16 cellular contexts compared by ENCODE assay signal in the genomic region with DNA sequence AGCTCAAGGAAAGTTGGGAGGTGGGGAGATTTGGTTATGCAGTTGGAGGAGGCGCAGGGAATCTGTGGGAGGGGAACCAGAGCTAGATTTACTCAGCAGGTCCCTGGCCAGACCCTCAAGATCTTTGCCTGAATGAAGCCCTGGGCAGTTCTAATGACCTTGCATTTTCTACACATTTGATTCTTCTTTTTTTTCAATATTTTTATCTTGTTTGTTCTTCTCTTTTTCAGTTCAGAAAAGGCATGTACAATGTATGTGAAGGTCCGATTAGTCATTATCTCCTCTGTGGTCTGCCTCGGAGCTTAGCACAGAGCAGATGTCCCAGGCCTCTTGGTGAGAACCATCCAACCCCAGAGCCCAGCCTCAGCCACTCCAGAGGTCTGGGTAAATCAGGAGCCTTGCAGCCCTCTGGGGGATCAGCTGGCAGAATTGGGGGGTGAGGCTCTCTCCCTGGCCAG. TPM values are rescaled to one million over a fixed set of nuclear protein-coding genes. Genes with fewer than 3 reads are reported as not detected.
A peak's percentile ranks its signal among the peaks of the same experiment; 100 is the strongest.
DNase-seq lines count a peak whose midpoint lies in the region; ATAC-seq and TF ChIP-seq lines count a peak whose summit lies in the region.
"Had no signal": no experiment of that assay in that cellular context is flagged by ENCODE, and none has a peak within 500 bp of the region (broad histone marks: within the 10 kb centered on the region; RNA-seq: fewer than 3 reads in every experiment).

No MANE protein-coding gene starts in this region.

- WGBS in esophagus muscularis mucosa: 82% methylated on average over 3 of the region's 3 CpGs

- H3K4me3 Mint-ChIP-seq in nephron progenitor cell: peak overlapping the region; percentile 56
- H3K4me3 Mint-ChIP-seq: central memory CD8-positive, alpha-beta T cell had no signal

- H3K27me3 ChIP-seq in left ventricle myocardium inferior (ENCODE audit: low read depth): no peaks in the 10 kb centered on the region
- no peaks in the 10 kb centered on the region for H3K27me3 ChIP-seq in esophagus muscularis mucosa
- H3K27me3 ChIP-seq in upper lobe of right lung: no peaks in the 10 kb centered on the region

- H3K36me3 ChIP-seq in left ventricle myocardium inferior (no peaks in the 10 kb centered on the region), esophagus muscularis mucosa (no peaks in the 10 kb centered on the region), upper lobe of right lung (no peaks in the 10 kb centered on the region)

- H3K4me1 Mint-ChIP-seq in nephron progenitor cell: peaks cover 95% of the 10 kb centered on the region
- H3K4me1 Mint-ChIP-seq: central memory CD8-positive, alpha-beta T cell had no signal

- intact Hi-C loops in left ventricle myocardium inferior (cut with micrococcal nuclease) (no loop called here), Right ventricle myocardium superior (cut with DNase I) (no loop called here), esophagus muscularis mucosa (cut with DNase I) (no loop called here), upper lobe of right lung (cut with DNase I) (no loop called here)

- H3K9me3 Mint-ChIP-seq in nephron progenitor cell: no peaks in the 10 kb centered on the region
- H3K9me3 Mint-ChIP-seq: central memory CD8-positive, alpha-beta T cell had no signal

- H3K4me3 ChIP-seq in left ventricle myocardium inferior: peak overlapping the region; percentile 20
- no peak overlapping the region for H3K4me3 ChIP-seq in esophagus muscularis mucosa
- H3K4me3 ChIP-seq in upper lobe of right lung: no peak overlapping the region

- ATAC-seq in Right ventricle myocardium superior (ENCODE audit: poor library complexity): no peak
- no peak for ATAC-seq in upper lobe of right lung

- TF ChIP-seq CTCF in left ventricle myocardium inferior (IDR thresholded peaks at IDR 0.05; ENCODE audit: borderline replicate concordance) (no peak), esophagus muscularis mucosa (IDR thresholded peaks at IDR 0.05) (no peak), nephron progenitor cell (IDR thresholded peaks at IDR 0.05) (no peak), upper lobe of right lung (IDR thresholded peaks at IDR 0.05) (no peak)

- H3K27ac ChIP-seq in left ventricle myocardium inferior (replicated peaks) (peak overlapping the region; percentile 64), esophagus muscularis mucosa (replicated peaks in 1 of 4) (peak overlapping the region; percentile 44 to 62 (median 59)), upper lobe of right lung (peak overlapping the region; percentile 55)
- H3K27ac ChIP-seq: epithelial cell of prostate had no signal

- H3K4me1 ChIP-seq in left ventricle myocardium inferior (peaks cover 13% of the 10 kb centered on the region), esophagus muscularis mucosa (peaks cover 0 to 23% (median 20%) of the 10 kb centered on the region in 4 donors), upper lobe of right lung (peaks cover 8% of the 10 kb centered on the region)

- no peaks in the 10 kb centered on the region for H3K9me3 ChIP-seq in left ventricle myocardium inferior (replicated peaks)
- H3K9me3 ChIP-seq in esophagus muscularis mucosa: no peaks in the 10 kb centered on the region
- H3K9me3 ChIP-seq in upper lobe of right lung: no peaks in the 10 kb centered on the region

- no peaks in the 10 kb centered on the region for H3K36me3 Mint-ChIP-seq in nephron progenitor cell (ENCODE audit: low read depth)

- no peak for TF ChIP-seq EP300 in esophagus muscularis mucosa (IDR thresholded peaks at IDR 0.05)

- no peak for TF ChIP-seq POLR2A in esophagus muscularis mucosa (IDR thresholded peaks at IDR 0.05; ENCODE audit: low read depth)

- peak overlapping the region; percentile 97 for H3K27ac Mint-ChIP-seq in nephron progenitor cell

- DNase-seq in left ventricle myocardium inferior (no peak), Right ventricle myocardium superior (no peak), esophagus muscularis mucosa (ENCODE audit: extremely low spot score) (no peak), nephron progenitor cell (no peak), upper lobe of right lung (no peak), pons (ENCODE audit: low spot score) (no peak), iPS-NIHi7 (ENCODE audit: extremely low spot score) (no peak), SK-N-DZ (ENCODE audit: low spot score) (no peak)
- DNase-seq: activated CD8-positive, alpha-beta memory T cell treated with anti-CD3 and anti-CD28 coated beads for 24 hours; activated naive CD4-positive, alpha-beta T cell; NCI-H1417 treated with DMSO at 0.1 percent for 48 hours; NCI-H524; stimulated activated CD4-positive, alpha-beta T cell treated with anti-CD3 and anti-CD28 coated beads, Interleukin-12 subunit alpha, Interleukin-12 subunit beta, amount 100 ng/mL, for 4 hours; T-helper 9 cell had no signal

- peaks cover 4% of the 10 kb centered on the region for H3K27me3 Mint-ChIP-seq in nephron progenitor cell (ENCODE audit: low read depth, poor library complexity)

RNA-seq across cellular contexts. Expression of gene SERP2, which starts 24.2 kb away (rescaled TPM):
- total RNA-seq in left ventricle myocardium inferior (13.0 TPM), Right ventricle myocardium superior (12.4 TPM), esophagus muscularis mucosa (1 to 10 TPM; 5.8 to 9.5 (median 7.4) TPM), upper lobe of right lung (2.8 TPM)
- 15.8 and 19.4 TPM in 2 replicates for polyA plus RNA-seq in SK-N-DZ (2014; cell fraction: cytosol; rRNA removed)
- polyA plus RNA-seq in SK-N-DZ (2014; cell fraction: nucleus; rRNA removed): 15.5 and 19.2 TPM in 2 replicates
